ENCODE assay signal across 19 cellular contexts in genomic region chr7:66669088-66669487, GRCh38. TPM values are rescaled to one million over a fixed set of nuclear protein-coding genes. Genes with fewer than 3 reads are reported as not detected.
DNase-seq lines count a peak whose midpoint lies in the region; ATAC-seq lines count a peak whose summit lies in the region.
"Had no signal": no experiment of that assay in that cellular context is flagged by ENCODE, and none has a peak within 500 bp of the region (broad histone marks: within the 10 kb centered on the region; RNA-seq: fewer than 3 reads in every experiment).

No MANE protein-coding gene starts in this region.

- H3K27ac ChIP-seq in aorta (ENCODE audit: low read depth in 1 of 2, low read length in 2 of 2): no peak overlapping the region
- H3K27ac ChIP-seq: C4-2B, HL-60, parathyroid adenoma had no signal

- H3K27ac Mint-ChIP-seq in activated naive CD8-positive, alpha-beta T cell: peak overlapping the region; percentile 34
- H3K27ac Mint-ChIP-seq in activated naive CD8-positive, alpha-beta T cell treated with anti-CD3 and anti-CD28 coated beads, Interleukin-2, amount 50 U/mL, for 24 hours: no peak overlapping the region

- no peak for ATAC-seq in activated naive CD8-positive, alpha-beta T cell treated with anti-CD3 and anti-CD28 coated beads, Interleukin-2, amount 50 U/mL, for 24 hours
- ATAC-seq in aorta (ENCODE audit: low FRiP score): no peak
- ATAC-seq: left lobe of liver had no signal

- H3K9me3 Mint-ChIP-seq in activated naive CD8-positive, alpha-beta T cell (ENCODE audit: low read depth): no peaks in the 10 kb centered on the region
- no peaks in the 10 kb centered on the region for H3K9me3 Mint-ChIP-seq in activated naive CD8-positive, alpha-beta T cell treated with anti-CD3 and anti-CD28 coated beads, Interleukin-2, amount 50 U/mL, for 24 hours
- H3K9me3 Mint-ChIP-seq: central memory CD8-positive, alpha-beta T cell had no signal

- no peaks in the 10 kb centered on the region for H3K36me3 Mint-ChIP-seq in activated naive CD8-positive, alpha-beta T cell
- no peaks in the 10 kb centered on the region for H3K36me3 Mint-ChIP-seq in activated naive CD8-positive, alpha-beta T cell treated with anti-CD3 and anti-CD28 coated beads, Interleukin-2, amount 50 U/mL, for 24 hours (ENCODE audit: low read depth)

- H3K27me3 ChIP-seq in aorta (ENCODE audit: control insufficient read depth in 1 of 2, insufficient read depth in 2 of 2, low read length in 1 of 2): no peaks in the 10 kb centered on the region
- H3K27me3 ChIP-seq: tibial nerve had no signal

- no peak for DNase-seq in activated naive CD8-positive, alpha-beta T cell treated with anti-CD3 and anti-CD28 coated beads, Interleukin-2, amount 50 U/mL, for 24 hours
- DNase-seq in head of caudate nucleus (peak; percentile 21 to 92 (median 82)), midbrain (lab: John Stamatoyannopoulos, UW) (peak; percentile 75), NCI-H1092 treated with DMSO at 0.1 percent for 48 hours (lab: John Stamatoyannopoulos, UW) (no peak), aorta (no peak), AG20443 (ENCODE audit: low spot score) (no peak)
- no peak for DNase-seq in activated effector memory CD4-positive, alpha-beta T cell treated with Interleukin-2 at 50 U/mL for 16 hours
- DNase-seq: 8988T; activated CD4-positive, alpha-beta T cell treated with anti-CD3 and anti-CD28 coated beads, Interleukin-2, amount 50 U/mL, for 4 hours; effector memory CD4-positive, alpha-beta T cell; KBM-7; NCI-H2171 had no signal

- H3K4me1 ChIP-seq in aorta (ENCODE audit: control insufficient read depth in 1 of 2, insufficient read depth in 2 of 2, low read length in 2 of 2): no peaks in the 10 kb centered on the region
- H3K4me1 ChIP-seq: parathyroid adenoma had no signal

- no peak overlapping the region for H3K4me3 ChIP-seq in aorta (ENCODE audit: low read length in 2 of 2)
- H3K4me3 ChIP-seq: tibial nerve had no signal

- no peaks in the 10 kb centered on the region for H3K27me3 Mint-ChIP-seq in activated naive CD8-positive, alpha-beta T cell
- no peaks in the 10 kb centered on the region for H3K27me3 Mint-ChIP-seq in activated naive CD8-positive, alpha-beta T cell treated with anti-CD3 and anti-CD28 coated beads, Interleukin-2, amount 50 U/mL, for 24 hours
- H3K27me3 Mint-ChIP-seq: central memory CD8-positive, alpha-beta T cell had no signal

- intact Hi-C loops in head of caudate nucleus (cut with DNase I) (no loop called here), aorta (cut with DNase I) (no loop called here)

- H3K9me3 ChIP-seq in aorta (ENCODE audit: control insufficient read depth, low read length): no peaks in the 10 kb centered on the region
- H3K9me3 ChIP-seq: tibial nerve had no signal

- H3K4me1 Mint-ChIP-seq in activated naive CD8-positive, alpha-beta T cell (ENCODE audit: low read depth): peaks cover 3% of the 10 kb centered on the region
- H3K4me1 Mint-ChIP-seq in activated naive CD8-positive, alpha-beta T cell treated with anti-CD3 and anti-CD28 coated beads, Interleukin-2, amount 50 U/mL, for 24 hours: peaks cover 11% of the 10 kb centered on the region

- no peaks in the 10 kb centered on the region for H3K36me3 ChIP-seq in aorta (ENCODE audit: control insufficient read depth in 1 of 2, insufficient read depth in 2 of 2, low read length in 1 of 2)
- H3K36me3 ChIP-seq: tibial nerve had no signal

- no peak overlapping the region for H3K4me3 Mint-ChIP-seq in activated naive CD8-positive, alpha-beta T cell
- no peak overlapping the region for H3K4me3 Mint-ChIP-seq in activated naive CD8-positive, alpha-beta T cell treated with anti-CD3 and anti-CD28 coated beads, Interleukin-2, amount 50 U/mL, for 24 hours
- H3K4me3 Mint-ChIP-seq: central memory CD8-positive, alpha-beta T cell had no signal

- WGBS in aorta, 2 donors: 71 to 78% methylated on average over 7 of the region's 7 CpGs

RNA-seq across cellular contexts. Expression of gene KCTD7, which starts 40.4 kb away (rescaled TPM):
- 10 to 100 TPM; 11.4 to 24.4 TPM for total RNA-seq in aorta
- 10 to 100 TPM; 10.8 to 14.9 TPM for polyA plus RNA-seq in aorta

Comparison
In these comparisons a context has a peak if more than half of its experiments do, and no peak if none do; other contexts are left out.
1. DNase-seq: peak in head of caudate nucleus (42 of 42) and midbrain (single experiment); none in activated naive CD8-positive, alpha-beta T cell treated with anti-CD3 and anti-CD28 coated beads, Interleukin-2, amount 50 U/mL, for 24 hours (single experiment), activated effector memory CD4-positive, alpha-beta T cell treated with Interleukin-2 at 50 U/mL for 16 hours (single experiment), NCI-H1092 treated with DMSO at 0.1 percent for 48 hours (single experiment), aorta (0 of 2) and AG20443 (single experiment).